In genomic region chr13:98495627-98496238, GRCh38 we compare ENCODE assay signal across 11 cellular contexts.
DNase-seq lines count a peak whose midpoint lies in the region; ATAC-seq and TF ChIP-seq lines count a peak whose summit lies in the region.
"Had no signal": no experiment of that assay in that cellular context is flagged by ENCODE, and none has a peak within 500 bp of the region (broad histone marks: within the 10 kb centered on the region; RNA-seq: fewer than 3 reads in every experiment).

No MANE protein-coding gene starts in this region.

- no peaks in the 10 kb centered on the region for H3K9me3 Mint-ChIP-seq in CD4-positive, alpha-beta T cell
- peaks cover 0 to 2% (median 0%) of the 10 kb centered on the region in 6 donors for H3K9me3 Mint-ChIP-seq in immature natural killer cell
- no peaks in the 10 kb centered on the region for H3K9me3 Mint-ChIP-seq in activated CD4-positive, alpha-beta T cell treated with anti-CD3 and anti-CD28 coated beads, Interleukin-2, amount 10 ng/mL, durations not matched to agents 7 days and 5 days
- H3K9me3 Mint-ChIP-seq: activated naive CD8-positive, alpha-beta T cell treated with anti-CD3 and anti-CD28 coated beads for 36 hours had no signal

- peak overlapping the region; percentile 21; the same call in 1 of the 2 replicates for H3K4me3 ChIP-seq in WI38 (ENCODE audit: low read depth, low read length)

- no peak for ATAC-seq in CD4-positive, alpha-beta T cell (ENCODE audit: poor library complexity)
- ATAC-seq in left ventricle myocardium superior: peak; percentile 59
- ATAC-seq in sciatic nerve: peak; percentile 83
- ATAC-seq: stimulated activated naive CD8-positive, alpha-beta T cell treated with anti-CD3 and anti-CD28 coated beads, Interleukin-15, Interleukin-2, amounts not matched to agents 100 U/mL and 50 U/mL, for 24 hours had no signal

- no peak overlapping the region for H3K27ac ChIP-seq in CD4-positive, alpha-beta T cell (ENCODE audit: low read depth, low read length)

- intact Hi-C loops in CD4-positive, alpha-beta T cell (cut with DNase I, micrococcal nuclease): no loop called here
- intact Hi-C loops in left ventricle myocardium superior (cut with micrococcal nuclease): no loop called here
- intact Hi-C loops in sciatic nerve (cut with DNase I): no loop called here

- CTCF ChIA-PET in CD4-positive, alpha-beta T cell (lab: Charles Lee): interaction anchor here (0.9 to 1.4 kb wide), 2 partner anchors 9 to 52 kb away, joined by 3 to 4 read pairs; no protein-coding TSS in a partner anchor
- CTCF ChIA-PET in activated CD4-positive, alpha-beta T cell treated with anti-CD3 and anti-CD28 coated beads, Interleukin-2, amount 10 ng/mL, durations not matched to agents 7 days and 5 days (lab: Charles Lee): interaction anchor here (1.2 to 1.6 kb wide), 4 partner anchors 9 to 14 kb away, joined by 3 to 5 read pairs (median 4); no protein-coding TSS in a partner anchor

- no peak for TF ChIP-seq CTCF in CD4-positive, alpha-beta T cell (IDR thresholded peaks at IDR 0.05)
- no peak for TF ChIP-seq CTCF in WI38 (IDR thresholded peaks at IDR 0.05; ENCODE audit: low read depth, low read length)

- H3K27me3 ChIP-seq in CD4-positive, alpha-beta T cell (ENCODE audit: control insufficient read depth, insufficient read depth, low read length): no peaks in the 10 kb centered on the region

- POLR2A ChIA-PET in CD4-positive, alpha-beta T cell (lab: Charles Lee): interaction anchor here (1.6 kb wide), 1 partner anchor 50 kb away, joined by 3 read pairs; no protein-coding TSS in a partner anchor
- POLR2A ChIA-PET in activated CD4-positive, alpha-beta T cell treated with anti-CD3 and anti-CD28 coated beads, Interleukin-2, amount 10 ng/mL, durations not matched to agents 7 days and 5 days (lab: Charles Lee): interaction anchor here (0.7 kb wide), 1 partner anchor 13 kb away, joined by 3 read pairs; no protein-coding TSS in a partner anchor

- peak overlapping the region; percentile 74 for H3K27ac Mint-ChIP-seq in CD4-positive, alpha-beta T cell
- H3K27ac Mint-ChIP-seq in immature natural killer cell: no peak overlapping the region
- no peak overlapping the region for H3K27ac Mint-ChIP-seq in activated CD4-positive, alpha-beta T cell treated with anti-CD3 and anti-CD28 coated beads, Interleukin-2, amount 10 ng/mL, durations not matched to agents 7 days and 5 days
- H3K27ac Mint-ChIP-seq: activated naive CD8-positive, alpha-beta T cell treated with anti-CD3 and anti-CD28 coated beads for 36 hours had no signal

- no peaks in the 10 kb centered on the region for H3K27me3 Mint-ChIP-seq in CD4-positive, alpha-beta T cell
- H3K27me3 Mint-ChIP-seq in immature natural killer cell (ENCODE audit: low read depth in 3 of 3): peaks cover 0 to 9% (median 7%) of the 10 kb centered on the region in 3 donors
- no peaks in the 10 kb centered on the region for H3K27me3 Mint-ChIP-seq in activated CD4-positive, alpha-beta T cell treated with anti-CD3 and anti-CD28 coated beads, Interleukin-2, amount 10 ng/mL, durations not matched to agents 7 days and 5 days
- H3K27me3 Mint-ChIP-seq: activated naive CD8-positive, alpha-beta T cell treated with anti-CD3 and anti-CD28 coated beads for 36 hours had no signal

- H3K9me3 ChIP-seq in CD4-positive, alpha-beta T cell (ENCODE audit: control insufficient read depth, low read length): no peaks in the 10 kb centered on the region

- H3K4me3 Mint-ChIP-seq in CD4-positive, alpha-beta T cell: no peak overlapping the region
- no peak overlapping the region for H3K4me3 Mint-ChIP-seq in immature natural killer cell
- H3K4me3 Mint-ChIP-seq in activated CD4-positive, alpha-beta T cell treated with anti-CD3 and anti-CD28 coated beads, Interleukin-2, amount 10 ng/mL, durations not matched to agents 7 days and 5 days: no peak overlapping the region
- H3K4me3 Mint-ChIP-seq: activated naive CD8-positive, alpha-beta T cell treated with anti-CD3 and anti-CD28 coated beads for 36 hours had no signal

- H3K36me3 Mint-ChIP-seq in CD4-positive, alpha-beta T cell (ENCODE audit: low read depth): peaks cover 69% of the 10 kb centered on the region
- H3K36me3 Mint-ChIP-seq in immature natural killer cell: peaks cover 3 to 45% (median 18%) of the 10 kb centered on the region in 3 donors
- peaks cover 23% of the 10 kb centered on the region for H3K36me3 Mint-ChIP-seq in activated CD4-positive, alpha-beta T cell treated with anti-CD3 and anti-CD28 coated beads, Interleukin-2, amount 10 ng/mL, durations not matched to agents 7 days and 5 days (ENCODE audit: low read depth)

- DNase-seq in CD4-positive, alpha-beta T cell: no peak
- DNase-seq in left ventricle myocardium superior (no peak), sciatic nerve (ENCODE audit: low spot score) (peak; percentile 53), immature natural killer cell (no peak), glomerular visceral epithelial cell (ENCODE audit: extremely low spot score) (no peak), SIG-M5 treated with dmso at 0.1 percent for 504 hours (lab: John Stamatoyannopoulos, UW; ENCODE audit: unreplicated experiment) (no peak)
- DNase-seq in activated CD4-positive, alpha-beta T cell treated with anti-CD3 and anti-CD28 coated beads, Interleukin-2, amount 10 ng/mL, durations not matched to agents 7 days and 5 days: no peak
- DNase-seq: activated naive CD8-positive, alpha-beta T cell treated with anti-CD3 and anti-CD28 coated beads for 36 hours; H7; stimulated activated naive CD8-positive, alpha-beta T cell treated with anti-CD3 and anti-CD28 coated beads, Interleukin-15, Interleukin-2, amounts not matched to agents 100 U/mL and 50 U/mL, for 24 hours had no signal

- peaks cover 78% of the 10 kb centered on the region for H3K4me1 Mint-ChIP-seq in CD4-positive, alpha-beta T cell (ENCODE audit: low read depth)
- H3K4me1 Mint-ChIP-seq in immature natural killer cell: peaks cover 32 to 52% of the 10 kb centered on the region in 2 donors
- H3K4me1 Mint-ChIP-seq in activated CD4-positive, alpha-beta T cell treated with anti-CD3 and anti-CD28 coated beads, Interleukin-2, amount 10 ng/mL, durations not matched to agents 7 days and 5 days: peaks cover 47% of the 10 kb centered on the region
